ENCODE assay signal across 32 cellular contexts in the genomic region with DNA sequence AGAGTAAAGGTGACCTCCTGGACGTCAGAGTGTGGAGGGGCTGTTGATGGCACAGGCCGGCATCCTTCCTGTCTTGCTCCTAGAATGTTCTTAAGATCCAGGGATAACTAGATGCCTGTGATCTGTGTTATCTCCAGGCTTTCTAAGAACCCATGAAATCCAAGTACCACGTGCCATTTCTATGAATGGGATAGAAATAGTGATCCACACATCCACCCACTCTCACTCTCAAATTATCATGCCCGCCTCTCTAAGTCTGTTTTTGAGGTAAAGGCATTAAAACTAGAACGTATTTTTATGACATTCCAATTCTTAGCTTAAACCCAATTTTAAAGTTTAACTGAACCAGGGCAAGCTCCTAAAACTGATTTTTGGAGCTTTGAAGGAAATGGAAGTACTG.
"Had no signal": no experiment of that assay in that cellular context is flagged by ENCODE, and none has a peak within 500 bp of the region (broad histone marks: within the 10 kb centered on the region; RNA-seq: fewer than 3 reads in every experiment).

No MANE protein-coding gene starts in this region.

- H3K4me1 Mint-ChIP-seq: activated CD4-positive, alpha-beta T cell treated with anti-CD3 and anti-CD28 coated beads for 36 hours; activated CD4-positive, alpha-beta T cell treated with anti-CD3 and anti-CD28 coated beads, Interleukin-2, amount 10 ng/mL, durations not matched to agents 7 days and 5 days; activated naive CD4-positive, alpha-beta T cell treated with anti-CD3 and anti-CD28 coated beads, Interleukin-2, amount 50 U/mL, for 24 hours; activated naive CD8-positive, alpha-beta T cell treated with anti-CD3 and anti-CD28 coated beads, Interleukin-2, amount 10 ng/mL, durations not matched to agents 7 days and 5 days had no signal

- DNase-seq: activated CD4-positive, alpha-beta T cell treated with anti-CD3 and anti-CD28 coated beads for 36 hours; activated CD4-positive, alpha-beta T cell treated with anti-CD3 and anti-CD28 coated beads, Interleukin-2, amount 10 ng/mL, durations not matched to agents 7 days and 5 days; activated CD4-positive, alpha-beta T cell treated with anti-CD3 and anti-CD28 coated beads, Interleukin-2, amount 50 U/mL, for 48 hours; activated CD8-positive, alpha-beta T cell treated with anti-CD3 and anti-CD28 coated beads, Interleukin-2, amount 10 ng/mL, durations not matched to agents 7 days and 5 days; activated gamma-delta T cell; activated naive CD4-positive, alpha-beta T cell treated with Interleukin-2 at 50 U/mL for 16 hours; activated naive CD8-positive, alpha-beta T cell treated with anti-CD3 and anti-CD28 coated beads, Interleukin-2, amount 10 ng/mL, durations not matched to agents 7 days and 5 days; activated T-cell treated with anti-CD3 and anti-CD28 coated beads, Interleukin-2, amount 50 U/mL, for 24 hours; adrenal gland; body of pancreas; NCI-H1092 treated with DMSO at 0.1 percent for 48 hours; NCI-H1417; NCI-H146; NCI-H187; NCI-H2029 treated with DMSO at 0.1 percent for 48 hours; NCI-H345; NCI-H510A; NCI-H748 treated with DMSO at 0.1 percent for 48 hours; NK-92 treated with Interleukin-12 subunit alpha and Interleukin-12 subunit beta, amount 100 ng/mL, for 24 hours; PC-3; Peyer's patch; RPMI8226; SHP77 treated with DMSO at 0.1 percent for 48 hours; SK-N-SH had no signal

- H3K4me3 Mint-ChIP-seq: activated CD4-positive, alpha-beta T cell treated with anti-CD3 and anti-CD28 coated beads for 36 hours; activated CD4-positive, alpha-beta T cell treated with anti-CD3 and anti-CD28 coated beads, Interleukin-2, amount 10 ng/mL, durations not matched to agents 7 days and 5 days; activated CD8-positive, alpha-beta T cell treated with anti-CD3 and anti-CD28 coated beads, Interleukin-2, amount 10 ng/mL, durations not matched to agents 7 days and 5 days; activated naive CD4-positive, alpha-beta T cell treated with anti-CD3 and anti-CD28 coated beads, Interleukin-2, amount 50 U/mL, for 24 hours; activated naive CD8-positive, alpha-beta T cell treated with anti-CD3 and anti-CD28 coated beads, Interleukin-2, amount 10 ng/mL, durations not matched to agents 7 days and 5 days; activated T-cell treated with anti-CD3 and anti-CD28 coated beads, Interleukin-2, amount 50 U/mL, for 24 hours; T-helper 1 cell treated with Interleukin-12 subunit alpha and Interleukin-12 subunit beta and Interleukin-4 antibody, amounts not matched to agents 30 μg/mL and 1 μg/mL, for 36 hours; T-helper 2 cell treated with Interferon-gamma antibody and Interleukin-4, amounts not matched to agents 5 μg/mL and 100 μg/mL, for 36 hours had no signal

- H3K27ac ChIP-seq: body of pancreas, Peyer's patch, SJSA1 had no signal

- H3K4me3 ChIP-seq: adrenal gland, body of pancreas, K562, Peyer's patch, SJSA1 had no signal

- H3K27me3 Mint-ChIP-seq: activated CD4-positive, alpha-beta T cell treated with anti-CD3 and anti-CD28 coated beads, Interleukin-2, amount 10 ng/mL, durations not matched to agents 7 days and 5 days; activated T-cell treated with anti-CD3 and anti-CD28 coated beads, Interleukin-2, amount 50 U/mL, for 24 hours had no signal

- H3K36me3 Mint-ChIP-seq: activated naive CD4-positive, alpha-beta T cell treated with anti-CD3 and anti-CD28 coated beads, Interleukin-2, amount 50 U/mL, for 24 hours; activated naive CD8-positive, alpha-beta T cell treated with anti-CD3 and anti-CD28 coated beads, Interleukin-2, amount 10 ng/mL, durations not matched to agents 7 days and 5 days had no signal

- FAIRE-seq: astrocyte, K562, TTC549 had no signal

- H3K9me3 Mint-ChIP-seq: activated CD4-positive, alpha-beta T cell treated with anti-CD3 and anti-CD28 coated beads, Interleukin-2, amount 10 ng/mL, durations not matched to agents 7 days and 5 days; activated naive CD4-positive, alpha-beta T cell treated with anti-CD3 and anti-CD28 coated beads, Interleukin-2, amount 50 U/mL, for 24 hours; activated naive CD8-positive, alpha-beta T cell treated with anti-CD3 and anti-CD28 coated beads, Interleukin-2, amount 10 ng/mL, durations not matched to agents 7 days and 5 days; activated T-cell treated with anti-CD3 and anti-CD28 coated beads, Interleukin-2, amount 50 U/mL, for 24 hours; activated T-helper 2 cell treated with anti-CD3 and anti-CD28 coated beads, Interferon-gamma antibody, Interleukin-2, Interleukin-4, amounts not matched to agents 10 μg/mL and 5 μg/mL and 100 μg/mL, durations not matched to agents 14 hours and 24 hours and 36 hours; T-helper 1 cell treated with Interleukin-12 subunit alpha and Interleukin-12 subunit beta and Interleukin-4 antibody, amounts not matched to agents 30 μg/mL and 1 μg/mL, for 36 hours; T-helper 2 cell treated with Interferon-gamma antibody and Interleukin-4, amounts not matched to agents 5 μg/mL and 100 μg/mL, for 36 hours had no signal

- H3K9ac ChIP-seq: SK-N-SH had no signal

- H3K36me3 ChIP-seq: adrenal gland, Peyer's patch, SJSA1 had no signal

- H3K27ac Mint-ChIP-seq: activated CD4-positive, alpha-beta T cell treated with anti-CD3 and anti-CD28 coated beads for 36 hours; activated CD4-positive, alpha-beta T cell treated with anti-CD3 and anti-CD28 coated beads, Interleukin-2, amount 10 ng/mL, durations not matched to agents 7 days and 5 days; activated CD8-positive, alpha-beta T cell treated with anti-CD3 and anti-CD28 coated beads, Interleukin-2, amount 10 ng/mL, durations not matched to agents 7 days and 5 days; activated naive CD4-positive, alpha-beta T cell treated with anti-CD3 and anti-CD28 coated beads, Interleukin-2, amount 50 U/mL, for 24 hours; activated naive CD8-positive, alpha-beta T cell treated with anti-CD3 and anti-CD28 coated beads, Interleukin-2, amount 10 ng/mL, durations not matched to agents 7 days and 5 days; activated T-cell treated with anti-CD3 and anti-CD28 coated beads, Interleukin-2, amount 50 U/mL, for 24 hours; activated T-helper 2 cell treated with anti-CD3 and anti-CD28 coated beads, Interferon-gamma antibody, Interleukin-2, Interleukin-4, amounts not matched to agents 10 μg/mL and 5 μg/mL and 100 μg/mL, durations not matched to agents 14 hours and 24 hours and 36 hours; T-helper 1 cell treated with Interleukin-12 subunit alpha and Interleukin-12 subunit beta and Interleukin-4 antibody, amounts not matched to agents 30 μg/mL and 1 μg/mL, for 36 hours; T-helper 2 cell treated with Interferon-gamma antibody and Interleukin-4, amounts not matched to agents 5 μg/mL and 100 μg/mL, for 36 hours had no signal

- H3K27me3 ChIP-seq: adrenal gland, body of pancreas, Peyer's patch, SJSA1 had no signal

- H3K4me2 ChIP-seq: SK-N-SH had no signal

- H3K4me1 ChIP-seq: body of pancreas had no signal

- H3K9me3 ChIP-seq: adrenal gland, body of pancreas, Peyer's patch, SJSA1, SK-N-SH had no signal
